8 cellular contexts compared by ENCODE assay signal in genomic region chr10:7787857-7788639, GRCh38. TPM values are rescaled to one million over a fixed set of nuclear protein-coding genes. Genes with fewer than 3 reads are reported as not detected.
A peak's percentile ranks its signal among the peaks of the same experiment; 100 is the strongest.
DNase-seq lines count a peak whose midpoint lies in the region; ATAC-seq and TF ChIP-seq lines count a peak whose summit lies in the region.

ATP5F1C (plus strand) TSS chr10:7788177; CDS start chr10:7788208, 31 bp downstream.
KIN (minus strand) TSS chr10:7787993; CDS start chr10:7787933, 60 bp downstream.

- peak within 1 kb of the TSS; percentile 92 for H2AFZ ChIP-seq in GM23248

- H3K9ac ChIP-seq in GM23248 = peak within 1 kb of the TSS; percentile 94

- no peaks in the 10 kb centered on the region for H3K27me3 Mint-ChIP-seq in activated T-helper 1 cell treated with anti-CD3 and anti-CD28 coated beads, Interleukin-12 subunit alpha, Interleukin-12 subunit beta, Interleukin-2, Interleukin-4 antibody, amounts not matched to agents 30 ng/mL and 10 ng/mL and 1 ng/mL, durations not matched to agents 14 hours and 24 hours and 36 hours (ENCODE audit: insufficient read depth)
- no peaks in the 10 kb centered on the region for H3K27me3 Mint-ChIP-seq in natural killer cell (ENCODE audit: low read depth in 2 of 2)

- H3K4me2 ChIP-seq in GM23248 (ENCODE audit: unreplicated experiment) = peak within 1 kb of the TSS; percentile 99

- peaks cover 47% of the 10 kb centered on the region for H3K4me1 Mint-ChIP-seq in activated T-helper 1 cell treated with anti-CD3 and anti-CD28 coated beads, Interleukin-12 subunit alpha, Interleukin-12 subunit beta, Interleukin-2, Interleukin-4 antibody, amounts not matched to agents 30 ng/mL and 10 ng/mL and 1 ng/mL, durations not matched to agents 14 hours and 24 hours and 36 hours (ENCODE audit: low read depth)
- peaks cover 38 to 45% of the 10 kb centered on the region in 2 donors for H3K4me1 Mint-ChIP-seq in natural killer cell

- no peaks in the 10 kb centered on the region for H3K9me3 Mint-ChIP-seq in activated T-helper 1 cell treated with anti-CD3 and anti-CD28 coated beads, Interleukin-12 subunit alpha, Interleukin-12 subunit beta, Interleukin-2, Interleukin-4 antibody, amounts not matched to agents 30 ng/mL and 10 ng/mL and 1 ng/mL, durations not matched to agents 14 hours and 24 hours and 36 hours
- H3K9me3 Mint-ChIP-seq in natural killer cell = no peaks in the 10 kb centered on the region

- H3K36me3 ChIP-seq in GM23248 (ENCODE audit: low read depth) = no peaks in the 10 kb centered on the region

- intact Hi-C loops in activated T-helper 1 cell treated with anti-CD3 and anti-CD28 coated beads, Interleukin-12 subunit alpha, Interleukin-12 subunit beta, Interleukin-2, Interleukin-4 antibody, amounts not matched to agents 30 ng/mL and 10 ng/mL and 1 ng/mL, durations not matched to agents 14 hours and 24 hours and 36 hours (cut with micrococcal nuclease) = loop anchor here (1.0 to 10.0 kb wide), 4 partner anchors 30 to 863 kb away; partner anchors contain the start of gene TAF3
- intact Hi-C loops in natural killer cell (cut with micrococcal nuclease) = loop anchor here (1.0 kb wide), 1 partner anchor 30 kb away; the partner anchor contains the start of gene TAF3

- peaks cover 15% of the 10 kb centered on the region for H4K20me1 ChIP-seq in GM23248 (ENCODE audit: insufficient read depth)

- no peaks in the 10 kb centered on the region for H3K9me2 ChIP-seq in GM23248 (ENCODE audit: insufficient read depth)

- in situ Hi-C loops in GM23248 (cut with MboI) = no loop called here

- H3F3A ChIP-seq in GM23248 (ENCODE audit: insufficient read depth) = 0 out of 2 replicates have a peak, but pooled peaks cover 11% of the 10 kb centered on the region

- peak within 1 kb of the TSS; percentile 83 for H3K4me3 ChIP-seq in GM23248

- WGBS in GM23248 (ENCODE audit: low coverage in 1 of 2, low lambda C conversion rate in 2 of 2, missing lambda C conversion rate in 2 of 2), 2 experiments = 0 to 1% methylated on average over 58 to 59 of the region's 59 CpGs

- peaks cover 21% of the 10 kb centered on the region for H3K36me3 Mint-ChIP-seq in activated T-helper 1 cell treated with anti-CD3 and anti-CD28 coated beads, Interleukin-12 subunit alpha, Interleukin-12 subunit beta, Interleukin-2, Interleukin-4 antibody, amounts not matched to agents 30 ng/mL and 10 ng/mL and 1 ng/mL, durations not matched to agents 14 hours and 24 hours and 36 hours (ENCODE audit: low read depth)
- H3K36me3 Mint-ChIP-seq in natural killer cell = no peaks in the 10 kb centered on the region

- TF ChIP-seq CTCF in natural killer cell (IDR thresholded peaks at IDR 0.05) = no peak

- H3K27me3 ChIP-seq in GM23248 (replicated peaks; ENCODE audit: insufficient read depth) = no peaks in the 10 kb centered on the region

- peak within 1 kb of the TSS; percentile 41 for H3K27ac ChIP-seq in GM23248

- peak; percentile 96 to 98 (median 96) for ATAC-seq in natural killer cell

- H3K79me2 ChIP-seq in GM23248 (ENCODE audit: insufficient read depth) = peaks cover 99% of the 10 kb centered on the region

- no peaks in the 10 kb centered on the region for H3K9me3 ChIP-seq in GM23248 (ENCODE audit: low read depth)

- peaks cover 36% of the 10 kb centered on the region for H3K4me1 ChIP-seq in GM23248 (ENCODE audit: insufficient read depth)

- peak within 1 kb of the TSS; percentile 75 for H3K27ac Mint-ChIP-seq in activated T-helper 1 cell treated with anti-CD3 and anti-CD28 coated beads, Interleukin-12 subunit alpha, Interleukin-12 subunit beta, Interleukin-2, Interleukin-4 antibody, amounts not matched to agents 30 ng/mL and 10 ng/mL and 1 ng/mL, durations not matched to agents 14 hours and 24 hours and 36 hours
- no peak within 1 kb of the TSS for H3K27ac Mint-ChIP-seq in natural killer cell

- H3K4me3 Mint-ChIP-seq in activated T-helper 1 cell treated with anti-CD3 and anti-CD28 coated beads, Interleukin-12 subunit alpha, Interleukin-12 subunit beta, Interleukin-2, Interleukin-4 antibody, amounts not matched to agents 30 ng/mL and 10 ng/mL and 1 ng/mL, durations not matched to agents 14 hours and 24 hours and 36 hours = no peak within 1 kb of the TSS
- no peak within 1 kb of the TSS for H3K4me3 Mint-ChIP-seq in natural killer cell

- peak; percentile 96 for DNase-seq in Daoy (ENCODE audit: low read depth)
- DNase-seq in GM23248 = peak; percentile 98
- DNase-seq in Kasumi-1 (lab: John Stamatoyannopoulos, UW) = peak; percentile 99
- peak; percentile 98 for DNase-seq in RKO (ENCODE audit: low spot score)
- peak; percentile 97 for DNase-seq in activated T-helper 1 cell treated with anti-CD3 and anti-CD28 coated beads, Interleukin-12 subunit alpha, Interleukin-12 subunit beta, Interleukin-2, Interleukin-4 antibody, amounts not matched to agents 30 ng/mL and 10 ng/mL and 1 ng/mL, durations not matched to agents 14 hours and 24 hours and 36 hours (ENCODE audit: low spot score)
- DNase-seq in fibroblast of peridontal ligament (ENCODE audit: extremely low read depth) = peak; percentile 96
- DNase-seq in natural killer cell = peak; percentile 96
- peak; percentile 97 for DNase-seq in stimulated activated naive CD4-positive, alpha-beta T cell treated with Interleukin-2 at 50 U/mL for 16 hours (lab: John Stamatoyannopoulos, UW)

RNA-seq across cellular contexts. Expression of gene ATP5F1C, which starts in this region (rescaled TPM):
- 338 and 346 TPM in 2 replicates for total RNA-seq in Daoy (2014; rRNA removed; shearing (Covaris generic))
- 229 and 315 TPM in 2 replicates for total RNA-seq in GM23248 (2014; rRNA removed; shearing (Covaris generic))
- polyA plus RNA-seq in GM23248 (2016; fragmentation: Nextera tagmentation; extraction: Ambion mirVana) = 294 and 304 TPM in 2 replicates
- total RNA-seq in activated T-helper 1 cell treated with anti-CD3 and anti-CD28 coated beads, Interleukin-12 subunit alpha, Interleukin-12 subunit beta, Interleukin-2, Interleukin-4 antibody, amounts not matched to agents 30 ng/mL and 10 ng/mL and 1 ng/mL, durations not matched to agents 14 hours and 24 hours and 36 hours = 316 and 329 TPM in 2 replicates
- total RNA-seq in natural killer cell = 100 to 1,000 TPM; 127 to 145 (median 135) TPM

RNA-seq across cellular contexts. Expression of gene KIN, which starts in this region (rescaled TPM):
- total RNA-seq in Daoy (2014; rRNA removed; shearing (Covaris generic)) = 15.7 and 16.6 TPM in 2 replicates
- total RNA-seq in GM23248 (2014; rRNA removed; shearing (Covaris generic)) = 3.8 and 7.8 TPM in 2 replicates
- polyA plus RNA-seq in GM23248 (2016; fragmentation: Nextera tagmentation; extraction: Ambion mirVana) = 10.6 and 11.7 TPM in 2 replicates
- 11.0 and 12.3 TPM in 2 replicates for total RNA-seq in activated T-helper 1 cell treated with anti-CD3 and anti-CD28 coated beads, Interleukin-12 subunit alpha, Interleukin-12 subunit beta, Interleukin-2, Interleukin-4 antibody, amounts not matched to agents 30 ng/mL and 10 ng/mL and 1 ng/mL, durations not matched to agents 14 hours and 24 hours and 36 hours
- total RNA-seq in natural killer cell = 10 to 100 TPM; 12.3 to 16.6 (median 14.2) TPM

Comparison
In these comparisons a context has a peak if more than half of its experiments do, and no peak if none do; other contexts are left out.
1. Peak in every context shown above with its lines: DNase-seq, ATAC-seq, H3K4me3 ChIP-seq and H3K27ac ChIP-seq.